18 cellular contexts compared by ENCODE assay signal in genomic region chr9:105416840-105417239, GRCh38. TPM values are rescaled to one million over a fixed set of nuclear protein-coding genes. Genes with fewer than 3 reads are reported as not detected.
DNase-seq lines count a peak whose midpoint lies in the region; ATAC-seq and TF ChIP-seq lines count a peak whose summit lies in the region.
"Had no signal": no experiment of that assay in that cellular context is flagged by ENCODE, and none has a peak within 500 bp of the region (broad histone marks: within the 10 kb centered on the region; RNA-seq: fewer than 3 reads in every experiment).

No MANE protein-coding gene starts in this region.

- H3K4me1 ChIP-seq in tibial nerve, result peaks cover 0 to 38% (median 0%) of the 10 kb centered on the region in 4 donors

- TF ChIP-seq POLR2A in tibial nerve (IDR thresholded peaks at IDR 0.05), result no peak

- H3K36me3 ChIP-seq in tibial nerve, result no peaks in the 10 kb centered on the region
- H3K36me3 ChIP-seq: heart left ventricle had no signal

- TF ChIP-seq EP300 in tibial nerve (IDR thresholded peaks at IDR 0.05), result no peak

- H3K27ac Mint-ChIP-seq in activated naive CD8-positive, alpha-beta T cell treated with anti-CD3 and anti-CD28 coated beads, Interleukin-2, amount 10 ng/mL, durations not matched to agents 7 days and 5 days, result no peak overlapping the region
- H3K27ac Mint-ChIP-seq in activated naive CD8-positive, alpha-beta T cell treated with anti-CD3 and anti-CD28 coated beads for 36 hours, result no peak overlapping the region
- H3K27ac Mint-ChIP-seq in mesothelial cell of epicardium, result no peak overlapping the region
- H3K27ac Mint-ChIP-seq: naive thymus-derived CD4-positive, alpha-beta T cell had no signal

- H3K27me3 ChIP-seq in tibial nerve, result no peaks in the 10 kb centered on the region
- H3K27me3 ChIP-seq: heart left ventricle had no signal

- H3K9me3 ChIP-seq in tibial nerve, result peaks cover 0 to 7% (median 0%) of the 10 kb centered on the region in 4 donors

- 79 to 85% methylated on average over 1 of the region's 1 CpG for WGBS in tibial nerve, 2 donors

- no peak for DNase-seq in activated naive CD8-positive, alpha-beta T cell treated with anti-CD3 and anti-CD28 coated beads, Interleukin-2, amount 10 ng/mL, durations not matched to agents 7 days and 5 days
- no peak for DNase-seq in activated naive CD8-positive, alpha-beta T cell treated with anti-CD3 and anti-CD28 coated beads for 36 hours
- DNase-seq in stimulated activated CD4-positive, alpha-beta T cell treated with anti-CD3 and anti-CD28 coated beads, Interleukin-4, amount 100 ng/mL, for 1 hour, result no peak
- DNase-seq in SW480 (ENCODE audit: low spot score) (no peak), tibial nerve (ENCODE audit: low spot score in 2 of 2) (no peak), mesothelial cell of epicardium (ENCODE audit: low spot score in 2 of 2, unreplicated experiment in 2 of 2) (no peak)
- DNase-seq: activated CD4-positive, alpha-beta T cell treated with anti-CD3 and anti-CD28 coated beads, Interleukin-2, amount 50 U/mL, for 4 hours; activated naive CD4-positive, alpha-beta T cell treated with Interleukin-2 at 50 U/mL for 16 hours; central memory CD4-positive, alpha-beta T cell; GM23248; heart left ventricle; MV-4-11; naive thymus-derived CD4-positive, alpha-beta T cell; NCI-H2227 treated with DMSO at 0.1 percent for 48 hours; T-helper 2 cell had no signal

- peaks cover 3% of the 10 kb centered on the region for H3K9me3 Mint-ChIP-seq in activated naive CD8-positive, alpha-beta T cell treated with anti-CD3 and anti-CD28 coated beads, Interleukin-2, amount 10 ng/mL, durations not matched to agents 7 days and 5 days
- peaks cover 2% of the 10 kb centered on the region for H3K9me3 Mint-ChIP-seq in activated naive CD8-positive, alpha-beta T cell treated with anti-CD3 and anti-CD28 coated beads for 36 hours
- H3K9me3 Mint-ChIP-seq in mesothelial cell of epicardium, result peaks cover 5% of the 10 kb centered on the region

- POLR2A ChIA-PET in activated naive CD8-positive, alpha-beta T cell treated with anti-CD3 and anti-CD28 coated beads, Interleukin-2, amount 10 ng/mL, durations not matched to agents 7 days and 5 days (lab: Charles Lee), result no interaction called here

- TF ChIP-seq CTCF in tibial nerve (IDR thresholded peaks at IDR 0.05) (no peak), mesothelial cell of epicardium (IDR thresholded peaks at IDR 0.05; ENCODE audit: unreplicated experiment) (no peak)

- no peak overlapping the region for H3K4me3 ChIP-seq in tibial nerve
- H3K4me3 ChIP-seq: GM23248, heart left ventricle had no signal

- peak overlapping the region; percentile 37 for H3K4me3 Mint-ChIP-seq in activated naive CD8-positive, alpha-beta T cell treated with anti-CD3 and anti-CD28 coated beads, Interleukin-2, amount 10 ng/mL, durations not matched to agents 7 days and 5 days
- H3K4me3 Mint-ChIP-seq in activated naive CD8-positive, alpha-beta T cell treated with anti-CD3 and anti-CD28 coated beads for 36 hours, result no peak overlapping the region
- H3K4me3 Mint-ChIP-seq in mesothelial cell of epicardium, result no peak overlapping the region
- H3K4me3 Mint-ChIP-seq: naive thymus-derived CD4-positive, alpha-beta T cell had no signal

- peaks cover 2% of the 10 kb centered on the region for H3K36me3 Mint-ChIP-seq in activated naive CD8-positive, alpha-beta T cell treated with anti-CD3 and anti-CD28 coated beads, Interleukin-2, amount 10 ng/mL, durations not matched to agents 7 days and 5 days
- H3K36me3 Mint-ChIP-seq in activated naive CD8-positive, alpha-beta T cell treated with anti-CD3 and anti-CD28 coated beads for 36 hours, result no peaks in the 10 kb centered on the region
- H3K36me3 Mint-ChIP-seq in mesothelial cell of epicardium, result no peaks in the 10 kb centered on the region
- H3K36me3 Mint-ChIP-seq: naive thymus-derived CD4-positive, alpha-beta T cell had no signal

- peak; percentile 47 for ATAC-seq in activated naive CD8-positive, alpha-beta T cell treated with anti-CD3 and anti-CD28 coated beads, Interleukin-2, amount 10 ng/mL, durations not matched to agents 7 days and 5 days (ENCODE audit: low read depth)
- peak; percentile 67 for ATAC-seq in HG02623 (IDR thresholded peaks at IDR 0.05; ENCODE audit: unreplicated experiment)
- peak; percentile 48 for ATAC-seq in HG03342 (IDR thresholded peaks at IDR 0.05; ENCODE audit: unreplicated experiment)
- ATAC-seq: heart left ventricle; naive thymus-derived CD4-positive, alpha-beta T cell; Panc1 had no signal

- peaks cover 28% of the 10 kb centered on the region for H3K4me1 Mint-ChIP-seq in activated naive CD8-positive, alpha-beta T cell treated with anti-CD3 and anti-CD28 coated beads, Interleukin-2, amount 10 ng/mL, durations not matched to agents 7 days and 5 days
- no peaks in the 10 kb centered on the region for H3K4me1 Mint-ChIP-seq in activated naive CD8-positive, alpha-beta T cell treated with anti-CD3 and anti-CD28 coated beads for 36 hours
- peaks cover 17% of the 10 kb centered on the region for H3K4me1 Mint-ChIP-seq in mesothelial cell of epicardium

- H3K27ac ChIP-seq in tibial nerve, result no peak overlapping the region
- H3K27ac ChIP-seq: GM23248, heart left ventricle had no signal

- H3K27me3 Mint-ChIP-seq in activated naive CD8-positive, alpha-beta T cell treated with anti-CD3 and anti-CD28 coated beads, Interleukin-2, amount 10 ng/mL, durations not matched to agents 7 days and 5 days, result peaks cover 33% of the 10 kb centered on the region
- peaks cover 26% of the 10 kb centered on the region for H3K27me3 Mint-ChIP-seq in activated naive CD8-positive, alpha-beta T cell treated with anti-CD3 and anti-CD28 coated beads for 36 hours
- no peaks in the 10 kb centered on the region for H3K27me3 Mint-ChIP-seq in mesothelial cell of epicardium (ENCODE audit: low read depth)

RNA-seq across cellular contexts. Expression of gene FSD1L, which starts 31.0 kb away (rescaled TPM):
- total RNA-seq in activated naive CD8-positive, alpha-beta T cell treated with anti-CD3 and anti-CD28 coated beads, Interleukin-2, amount 10 ng/mL, durations not matched to agents 7 days and 5 days, result 1 to 10 TPM; 4.8 to 4.9 TPM
- total RNA-seq in activated naive CD8-positive, alpha-beta T cell treated with anti-CD3 and anti-CD28 coated beads for 36 hours, result 1 to 10 TPM; 2.1 to 3.0 TPM
- total RNA-seq in tibial nerve (10 to 100 TPM in 1 of 4 donors, 1 to 10 TPM in 3; 2.9 to 13.2 (median 6.0) TPM), mesothelial cell of epicardium (9.1 to 11.0 TPM (median 10.6 TPM) in 3 replicates)
